9 cellular contexts compared by ENCODE assay signal in the genomic region with DNA sequence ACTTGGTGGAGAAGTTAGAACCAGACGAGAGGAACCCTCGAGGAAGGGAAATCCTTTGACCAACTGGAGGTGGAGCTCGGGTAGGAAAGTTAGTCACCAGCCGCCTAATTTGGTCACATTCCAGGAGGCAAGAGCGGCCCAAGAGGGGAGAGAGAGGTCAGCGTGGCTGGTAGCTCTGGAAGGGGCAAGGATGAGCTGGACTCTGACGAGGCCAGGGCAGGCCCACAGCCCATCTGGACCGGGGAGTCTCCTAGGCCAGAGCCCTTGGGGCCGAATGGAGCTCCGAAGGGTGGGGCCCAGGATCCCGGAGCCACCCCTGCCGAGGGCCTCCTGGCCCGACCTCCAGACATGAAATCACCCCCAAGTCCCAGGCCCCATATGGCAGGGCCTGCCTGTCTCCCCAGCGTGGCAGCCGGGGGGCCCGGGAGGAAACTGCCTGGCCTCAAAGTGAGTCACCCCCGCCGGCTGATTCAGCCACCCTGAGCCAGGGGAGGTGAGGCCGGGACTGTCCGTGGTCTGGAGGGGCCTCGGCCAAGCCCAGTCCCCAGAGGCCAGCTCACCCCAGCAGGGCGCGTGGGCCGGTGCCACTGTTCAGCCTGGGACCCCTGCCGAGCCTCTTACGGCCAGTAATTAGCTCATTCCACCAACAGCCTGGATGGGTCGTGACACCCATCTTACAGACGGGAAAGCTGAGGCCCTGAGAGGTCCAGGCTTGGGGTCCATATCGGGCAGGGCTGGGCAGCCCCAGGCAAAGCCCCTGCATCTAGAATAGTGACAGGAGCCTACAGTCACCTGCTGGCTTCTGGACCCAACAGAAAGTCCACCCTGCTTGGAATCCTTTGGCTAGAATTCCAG. TPM values are rescaled to one million over a fixed set of nuclear protein-coding genes. Genes with fewer than 3 reads are reported as not detected.
DNase-seq lines count a peak whose midpoint lies in the region; ATAC-seq and TF ChIP-seq lines count a peak whose summit lies in the region.
"Had no signal": no experiment of that assay in that cellular context is flagged by ENCODE, and none has a peak within 500 bp of the region (broad histone marks: within the 10 kb centered on the region; RNA-seq: fewer than 3 reads in every experiment).

No MANE protein-coding gene starts in this region.

- H3K4me1 Mint-ChIP-seq in chondrocyte (ENCODE audit: low read depth) (peaks cover 42% of the 10 kb centered on the region), mesothelial cell of epicardium (peaks cover 24% of the 10 kb centered on the region)

- H3K9me3 Mint-ChIP-seq in chondrocyte (ENCODE audit: low read depth) (peaks cover 5% of the 10 kb centered on the region), mesothelial cell of epicardium (peaks cover 5% of the 10 kb centered on the region)

- DNase-seq in AG20443 (ENCODE audit: low spot score) = peak; percentile 94
- peak; percentile 94 for DNase-seq in HS-5 (ENCODE audit: low read depth)
- DNase-seq in chondrocyte (ENCODE audit: low spot score) = peak; percentile 88
- DNase-seq in mesothelial cell of epicardium (ENCODE audit: low spot score in 2 of 2, unreplicated experiment in 2 of 2) = no peak
- no peak for DNase-seq in iPS-NIHi11 (ENCODE audit: low spot score)
- DNase-seq in NCI-H510A (lab: John Stamatoyannopoulos, UW) = no peak

- no peak for TF ChIP-seq CTCF in chondrocyte (IDR thresholded peaks at IDR 0.05)
- no peak for TF ChIP-seq CTCF in mesothelial cell of epicardium (IDR thresholded peaks at IDR 0.05; ENCODE audit: unreplicated experiment)

- ATAC-seq in GM18909 (IDR thresholded peaks at IDR 0.05; ENCODE audit: poor library complexity, unreplicated experiment) (no peak), HG03135 (IDR thresholded peaks at IDR 0.05; ENCODE audit: unreplicated experiment) (no peak)

- no peak overlapping the region for H3K4me3 Mint-ChIP-seq in chondrocyte (ENCODE audit: unreplicated experiment)
- no peak overlapping the region for H3K4me3 Mint-ChIP-seq in mesothelial cell of epicardium
- H3K4me3 Mint-ChIP-seq: IgD-negative memory B cell had no signal

- H3K36me3 Mint-ChIP-seq in chondrocyte (ENCODE audit: low read depth) (no peaks in the 10 kb centered on the region), mesothelial cell of epicardium (peaks cover 6% of the 10 kb centered on the region)

- no peaks in the 10 kb centered on the region for H3K27me3 Mint-ChIP-seq in chondrocyte (ENCODE audit: low read depth)
- no peaks in the 10 kb centered on the region for H3K27me3 Mint-ChIP-seq in mesothelial cell of epicardium (ENCODE audit: low read depth)

- peak overlapping the region; percentile 96 for H3K27ac Mint-ChIP-seq in chondrocyte (ENCODE audit: unreplicated experiment)
- H3K27ac Mint-ChIP-seq in mesothelial cell of epicardium = peak overlapping the region; percentile 76

RNA-seq across cellular contexts. Expression of gene PDGFA, which starts 23.5 kb away (rescaled TPM):
- 38.1 to 72.5 TPM (median 70.6 TPM) in 3 replicates for total RNA-seq in chondrocyte
- total RNA-seq in mesothelial cell of epicardium = 74.0 to 78.8 TPM (median 75.3 TPM) in 3 replicates

Comparison
In these comparisons a context has a peak if more than half of its experiments do, and no peak if none do; other contexts are left out.
1. DNase-seq: peak in AG20443 (single experiment), HS-5 (single experiment) and chondrocyte (single experiment); none in mesothelial cell of epicardium (0 of 2), iPS-NIHi11 (single experiment) and NCI-H510A (single experiment).